In the genomic region with DNA sequence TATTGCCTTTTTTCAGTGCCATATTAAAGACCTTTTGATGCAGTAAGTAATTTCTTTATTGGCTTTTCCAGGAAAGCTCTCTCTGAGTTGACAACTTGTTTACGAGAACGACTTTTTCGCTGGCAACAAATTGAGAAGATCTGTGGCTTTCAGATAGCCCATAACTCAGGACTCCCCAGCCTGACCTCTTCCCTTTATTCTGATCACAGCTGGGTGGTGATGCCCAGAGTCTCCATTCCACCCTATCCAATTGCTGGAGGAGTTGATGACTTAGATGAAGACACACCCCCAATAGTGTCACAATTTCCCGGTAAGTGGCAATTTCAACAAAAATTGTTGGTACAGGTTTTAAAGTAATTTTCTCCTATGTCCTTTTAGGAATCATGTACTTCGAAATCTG, we compare ENCODE assay signal across 15 cellular contexts.
"Had no signal": no experiment of that assay in that cellular context is flagged by ENCODE, and none has a peak within 500 bp of the region (broad histone marks: within the 10 kb centered on the region; RNA-seq: fewer than 3 reads in every experiment).

No MANE protein-coding gene starts in this region.

- H3K27me3 ChIP-seq: breast epithelium, sigmoid colon had no signal

- H3K4me1 ChIP-seq: breast epithelium had no signal

- DNase-seq: activated CD4-positive, alpha-beta T cell treated with anti-CD3 and anti-CD28 coated beads, Interleukin-2, amount 10 ng/mL, durations not matched to agents 7 days and 5 days; activated gamma-delta T cell; activated naive CD8-positive, alpha-beta T cell treated with anti-CD3 and anti-CD28 coated beads, Interleukin-2, amount 10 ng/mL, durations not matched to agents 7 days and 5 days; activated T-cell treated with anti-CD3 and anti-CD28 coated beads, Interleukin-2, amount 50 U/mL, for 4 hours; aorta; endodermal cell; erythroblast; glutamatergic neuron; psoas muscle; sigmoid colon; stimulated activated CD4-positive, alpha-beta T cell treated with anti-CD3 and anti-CD28 coated beads, Interleukin-2, amount 100 ng/mL, for 48 hours; T-helper 9 cell had no signal

- H3K27ac ChIP-seq: breast epithelium, psoas muscle, thoracic aorta had no signal

- H3K4me3 ChIP-seq: breast epithelium, psoas muscle, sigmoid colon, thoracic aorta had no signal

- ATAC-seq: activated T-cell treated with anti-CD3 and anti-CD28 coated beads, Interleukin-2, amount 50 U/mL, for 4 hours; WTC11 had no signal

- H3K9me3 ChIP-seq: breast epithelium, psoas muscle, sigmoid colon, thoracic aorta had no signal

- H3K36me3 ChIP-seq: breast epithelium, sigmoid colon, thoracic aorta had no signal
